In genomic region chr4:85798011-85798770, GRCh38 we compare ENCODE assay signal across 21 cellular contexts.
DNase-seq lines count a peak whose midpoint lies in the region; ATAC-seq and TF ChIP-seq lines count a peak whose summit lies in the region.
"Had no signal": no experiment of that assay in that cellular context is flagged by ENCODE, and none has a peak within 500 bp of the region (broad histone marks: within the 10 kb centered on the region; RNA-seq: fewer than 3 reads in every experiment).

No MANE protein-coding gene starts in this region.

- H3K27me3 Mint-ChIP-seq in T-cell: no peaks in the 10 kb centered on the region
- H3K27me3 Mint-ChIP-seq: activated naive CD8-positive, alpha-beta T cell; memory B cell had no signal

- H3K27ac ChIP-seq in mammary epithelial cell (ENCODE audit: insufficient read depth, low read depth, low read length) (no peak overlapping the region), osteoblast (ENCODE audit: low read depth, low read length) (peak overlapping the region; percentile 19)

- POLR2A ChIA-PET in T-cell (lab: Charles Lee): interaction anchor here in 1 of 2 donors (1.0 kb wide), 1 partner anchor 9 kb away, joined by 4 read pairs; no protein-coding TSS in a partner anchor

- H2AFZ ChIP-seq in mammary epithelial cell (ENCODE audit: low read depth, low read length): no peak overlapping the region
- H2AFZ ChIP-seq in osteoblast (ENCODE audit: low read length): no peak overlapping the region

- H3K4me1 Mint-ChIP-seq in T-cell: no peaks in the 10 kb centered on the region

- H3K79me2 ChIP-seq in mammary epithelial cell (ENCODE audit: insufficient read depth, low read length) (no peaks in the 10 kb centered on the region), osteoblast (ENCODE audit: insufficient read depth, low read length) (peaks cover 54% of the 10 kb centered on the region)

- no peak overlapping the region for H3K9ac ChIP-seq in mammary epithelial cell (ENCODE audit: insufficient read depth, low read length)

- CTCF ChIA-PET in mammary epithelial cell (lab: Charles Lee; ENCODE audit: low non-redundant PET): no interaction called here
- CTCF ChIA-PET in T-cell (lab: Charles Lee): no interaction called here

- H3K27me3 ChIP-seq in mammary epithelial cell (ENCODE audit: insufficient read depth, low read length) (no peaks in the 10 kb centered on the region), osteoblast (ENCODE audit: insufficient read depth, low read length) (no peaks in the 10 kb centered on the region)
- H3K27me3 ChIP-seq: spleen had no signal

- intact Hi-C loops in mammary epithelial cell (cut with micrococcal nuclease): no loop called here

- H3K9me3 Mint-ChIP-seq in T-cell: peaks cover 0 to 6% (median 0%) of the 10 kb centered on the region in 3 donors
- H3K9me3 Mint-ChIP-seq: memory B cell; T-helper 1 cell treated with Interleukin-12 subunit alpha and Interleukin-12 subunit beta and Interleukin-4 antibody, amounts not matched to agents 30 μg/mL and 1 μg/mL, for 36 hours had no signal

- dilution Hi-C loops in mammary epithelial cell (cut with HindIII; ENCODE audit: low sequenced_read_pairs): no loop called here

- H4K20me1 ChIP-seq in mammary epithelial cell (ENCODE audit: insufficient read depth, low read length) (no peaks in the 10 kb centered on the region), osteoblast (ENCODE audit: insufficient read depth, low read length) (no peaks in the 10 kb centered on the region)

- DNase-seq in GF-D8 (lab: John Stamatoyannopoulos, UW) (peak; percentile 12), NOMO-1 (lab: John Stamatoyannopoulos, UW; ENCODE audit: unreplicated experiment in 2 of 2) (peak; percentile 26 to 69), mammary epithelial cell (peak; percentile 53), osteoblast (ENCODE audit: insufficient read length, low spot score, missing footprints) (peak; percentile 65), Kasumi-1 (lab: John Stamatoyannopoulos, UW) (no peak), T-cell (no peak), NCI-H2227 treated with DMSO at 0.1 percent for 48 hours (lab: John Stamatoyannopoulos, UW) (no peak)
- DNase-seq: activated CD4-positive, alpha-beta T cell treated with anti-CD3 and anti-CD28 coated beads, Interleukin-2, amount 50 U/mL, for 1 hour; Caco-2; effector CD4-positive, alpha-beta T cell; kidney glomerular epithelial cell; NCI-H146; NCI-H526 treated with DMSO at 0.1 percent for 48 hours; spleen; stimulated activated CD4-positive, alpha-beta T cell treated with anti-CD3 and anti-CD28 coated beads, Interleukin-4, amount 100 ng/mL, for 1 hour; stimulated activated naive CD4-positive, alpha-beta T cell had no signal

- no peak overlapping the region for H3K4me3 ChIP-seq in mammary epithelial cell (replicated peaks in 1 of 3; ENCODE audit: insufficient read depth in 1 of 3, low read depth in 2 of 3, low read length in 3 of 3)
- no peak overlapping the region for H3K4me3 ChIP-seq in osteoblast (ENCODE audit: insufficient read depth, low read length)
- H3K4me3 ChIP-seq: spleen had no signal

- ATAC-seq in T-cell (replicated peaks in 1 of 4): no peak
- no peak for ATAC-seq in HG02973 (IDR thresholded peaks at IDR 0.05; ENCODE audit: unreplicated experiment)
- ATAC-seq: esophagus mucosa had no signal

- 28% methylated on average over 2 of the region's 2 CpGs for WGBS in mammary epithelial cell (ENCODE audit: low coverage, missing lambda C conversion rate)

- H3K4me2 ChIP-seq in mammary epithelial cell (ENCODE audit: insufficient read depth, low read depth, low read length) (no peak overlapping the region), osteoblast (ENCODE audit: insufficient read depth, low read length) (peak overlapping the region; percentile 42)

- H3K36me3 Mint-ChIP-seq in T-cell: no peaks in the 10 kb centered on the region
- H3K36me3 Mint-ChIP-seq: activated naive CD8-positive, alpha-beta T cell had no signal

- H3K36me3 ChIP-seq in mammary epithelial cell (ENCODE audit: insufficient read depth, low read length) (no peaks in the 10 kb centered on the region), osteoblast (ENCODE audit: insufficient read depth, low read length) (no peaks in the 10 kb centered on the region)
- H3K36me3 ChIP-seq: spleen had no signal

- peaks cover 6% of the 10 kb centered on the region for H3K4me1 ChIP-seq in mammary epithelial cell (ENCODE audit: insufficient read depth, low read length)
- H3K4me1 ChIP-seq in osteoblast (ENCODE audit: insufficient read depth, low read length): peaks cover 16% of the 10 kb centered on the region
- H3K4me1 ChIP-seq: Caco-2 had no signal

- TF ChIP-seq CTCF in mammary epithelial cell (conservative IDR thresholded peaks at IDR 0.05 in 1 of 2, IDR thresholded peaks at IDR 0.05 in 1 of 2; ENCODE audit: extremely low read depth in 1 of 2, insufficient read depth in 1 of 2, low read depth in 1 of 2, low read length in 2 of 2) (no peak), osteoblast (IDR thresholded peaks at IDR 0.05; ENCODE audit: extremely low read depth, low read depth, low read length) (no peak)

- no peak overlapping the region for H3K27ac Mint-ChIP-seq in T-cell
- H3K27ac Mint-ChIP-seq: activated naive CD8-positive, alpha-beta T cell; memory B cell; T-helper 1 cell treated with Interleukin-12 subunit alpha and Interleukin-12 subunit beta and Interleukin-4 antibody, amounts not matched to agents 30 μg/mL and 1 μg/mL, for 36 hours had no signal

- no peaks in the 10 kb centered on the region for H3K9me3 ChIP-seq in mammary epithelial cell (replicated peaks; ENCODE audit: insufficient read depth, low read length)
- no peaks in the 10 kb centered on the region for H3K9me3 ChIP-seq in osteoblast (ENCODE audit: low read depth, low read length)
- H3K9me3 ChIP-seq: Caco-2 had no signal

- no peak overlapping the region for H3K4me3 Mint-ChIP-seq in T-cell
- H3K4me3 Mint-ChIP-seq: activated naive CD8-positive, alpha-beta T cell; memory B cell; T-helper 1 cell treated with Interleukin-12 subunit alpha and Interleukin-12 subunit beta and Interleukin-4 antibody, amounts not matched to agents 30 μg/mL and 1 μg/mL, for 36 hours had no signal

- in situ Hi-C loops in mammary epithelial cell (cut with MboI; ENCODE audit: low sequenced_read_pairs in 2 of 2): no loop called here

- no TSS peak for BruUV-seq in mammary epithelial cell (replicated peaks; lab: Mats Ljungman, UMichigan)

Comparison
In these comparisons a context has a peak if more than half of its experiments do, and no peak if none do; other contexts are left out.
1. DNase-seq: peak in GF-D8 (single experiment), NOMO-1 (2 of 2), mammary epithelial cell (single experiment) and osteoblast (single experiment); none in Kasumi-1 (0 of 2), T-cell (0 of 34) and NCI-H2227 treated with DMSO at 0.1 percent for 48 hours (single experiment).